Comparison of ENCODE assay signal across 13 cellular contexts in the genomic region with DNA sequence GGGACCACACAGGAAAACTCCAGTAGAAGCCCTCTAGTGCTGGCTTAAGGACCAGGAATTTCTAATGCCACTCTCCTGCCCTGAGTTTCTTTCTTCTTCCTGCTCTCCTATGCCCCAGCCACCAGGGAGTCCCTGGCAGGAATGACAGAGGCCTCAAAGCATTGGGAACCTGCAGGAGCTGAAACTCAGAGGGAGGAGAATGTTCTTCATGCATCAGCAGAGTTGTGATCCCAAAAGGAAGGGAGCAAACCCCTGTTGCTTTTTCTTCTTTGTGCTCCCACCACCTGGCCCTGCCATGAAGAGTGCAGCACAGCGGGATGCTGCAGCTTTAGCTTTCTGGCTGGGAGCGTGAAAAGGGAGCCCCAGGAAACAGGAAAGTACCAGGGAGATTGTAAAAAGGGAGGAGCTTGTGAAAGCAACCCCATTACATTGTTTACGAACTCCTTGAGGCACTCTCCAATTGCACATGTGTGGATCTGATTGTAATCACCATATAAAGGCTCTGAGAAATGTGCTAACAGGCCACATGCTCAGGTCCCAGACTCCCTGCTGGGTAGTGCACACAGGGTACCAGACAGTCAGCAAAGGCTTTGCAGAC. TPM values are rescaled to one million over a fixed set of nuclear protein-coding genes. Genes with fewer than 3 reads are reported as not detected.
DNase-seq lines count a peak whose midpoint lies in the region; ATAC-seq and TF ChIP-seq lines count a peak whose summit lies in the region.
"Had no signal": no experiment of that assay in that cellular context is flagged by ENCODE, and none has a peak within 500 bp of the region (broad histone marks: within the 10 kb centered on the region; RNA-seq: fewer than 3 reads in every experiment).

No MANE protein-coding gene starts in this region.

- H3K27ac ChIP-seq in psoas muscle: no peak overlapping the region
- H3K27ac ChIP-seq: skin epidermis, stomach had no signal

- H3K27me3 ChIP-seq in psoas muscle (ENCODE audit: insufficient read depth in 3 of 3, low read length in 2 of 3): no peaks in the 10 kb centered on the region

- ATAC-seq in psoas muscle: no peak
- ATAC-seq in HG02884 (IDR thresholded peaks at IDR 0.05; ENCODE audit: unreplicated experiment): no peak
- no peak for ATAC-seq in left ventricle myocardium superior
- ATAC-seq: left lobe of liver had no signal

- WGBS in psoas muscle, 3 donors: 34 to 40% (median 36%) methylated on average over 3 of the region's 3 CpGs

- TF ChIP-seq CTCF in psoas muscle (IDR thresholded peaks at IDR 0.05): no peak

- H3K4me1 ChIP-seq in psoas muscle: no peaks in the 10 kb centered on the region
- H3K4me1 ChIP-seq: stomach had no signal

- in situ Hi-C loops in SK-MEL-5 (cut with HindIII; ENCODE audit: low pct_unique_long_range_greater_than_20kb, low sequenced_read_pairs): loop anchor here (25.0 kb wide), 1 partner anchor 115 kb away; no protein-coding TSS in a partner anchor

- DNase-seq in DMS 273 (lab: John Stamatoyannopoulos, UW; ENCODE audit: unreplicated experiment): peak; percentile 90
- peak; percentile 97 to 100 (median 97) for DNase-seq in NCI-H1417 (lab: John Stamatoyannopoulos, UW)
- peak; percentile 45 for DNase-seq in SK-MEL-5 (ENCODE audit: low read depth, low spot score)
- peak; percentile 54 for DNase-seq in iPS-NIHi11 (ENCODE audit: low spot score)
- DNase-seq in OCI-M2 (lab: John Stamatoyannopoulos, UW; ENCODE audit: unreplicated experiment): no peak
- no peak for DNase-seq in psoas muscle
- no peak for DNase-seq in left ventricle myocardium superior
- DNase-seq: CD4-positive, alpha-beta memory T cell; Karpas-422; stomach had no signal

- intact Hi-C loops in psoas muscle (cut with DNase I) (no loop called here), left ventricle myocardium superior (cut with micrococcal nuclease) (no loop called here)

- H3K4me3 ChIP-seq in psoas muscle: no peak overlapping the region
- H3K4me3 ChIP-seq: skin epidermis, stomach had no signal

- H3K36me3 ChIP-seq in psoas muscle (ENCODE audit: insufficient read depth in 1 of 2, low read depth in 1 of 2): no peaks in the 10 kb centered on the region
- H3K36me3 ChIP-seq: stomach had no signal

- no peaks in the 10 kb centered on the region for H3K9me3 ChIP-seq in psoas muscle
- H3K9me3 ChIP-seq: stomach had no signal

RNA-seq across cellular contexts. Expression of gene FKBP1A, which starts 34.7 kb away (rescaled TPM):
- total RNA-seq in SK-MEL-5 (2014; rRNA removed; shearing (Covaris generic)): 219 and 227 TPM in 2 replicates
- polyA plus RNA-seq in SK-MEL-5 (2015; cell fraction: cytosol; rRNA removed): 1,255 and 1,259 TPM in 2 replicates
- 193 and 209 TPM in 2 replicates for polyA plus RNA-seq in SK-MEL-5 (2015; cell fraction: nucleus; rRNA removed)
- 100 to 1,000 TPM in 2 of 4 donors, 10 to 100 TPM in 2; 78.4 to 166 (median 98.2) TPM for total RNA-seq in psoas muscle
- 100 to 1,000 TPM in 2 of 3 donors, 10 to 100 TPM in 1; 86.8 to 503 (median 141) TPM for polyA plus RNA-seq in psoas muscle
- total RNA-seq in left ventricle myocardium superior: 135 TPM

RNA-seq across cellular contexts. Expression of gene NSFL1C, which starts 39.1 kb away (rescaled TPM):
- total RNA-seq in SK-MEL-5 (2014; rRNA removed; shearing (Covaris generic)): 31.1 and 33.3 TPM in 2 replicates
- polyA plus RNA-seq in SK-MEL-5 (2015; cell fraction: cytosol; rRNA removed): 54.6 and 78.6 TPM in 2 replicates
- polyA plus RNA-seq in SK-MEL-5 (2015; cell fraction: nucleus; rRNA removed): 113 and 129 TPM in 2 replicates
- total RNA-seq in psoas muscle: 100 to 1,000 TPM in 3 of 4 donors, 10 to 100 TPM in 1; 99.9 to 135 (median 118) TPM
- 100 to 1,000 TPM in 2 of 3 donors, 10 to 100 TPM in 1; 82.8 to 126 (median 107) TPM for polyA plus RNA-seq in psoas muscle
- 59.9 TPM for total RNA-seq in left ventricle myocardium superior

Comparison
In these comparisons a context has a peak if more than half of its experiments do, and no peak if none do; other contexts are left out.
1. DNase-seq: peak in DMS 273 (single experiment), NCI-H1417 (3 of 3), SK-MEL-5 (single experiment) and iPS-NIHi11 (single experiment); none in OCI-M2 (single experiment), psoas muscle (0 of 2) and left ventricle myocardium superior (single experiment).